Comparison of ENCODE assay signal across 8 cellular contexts in the genomic region with DNA sequence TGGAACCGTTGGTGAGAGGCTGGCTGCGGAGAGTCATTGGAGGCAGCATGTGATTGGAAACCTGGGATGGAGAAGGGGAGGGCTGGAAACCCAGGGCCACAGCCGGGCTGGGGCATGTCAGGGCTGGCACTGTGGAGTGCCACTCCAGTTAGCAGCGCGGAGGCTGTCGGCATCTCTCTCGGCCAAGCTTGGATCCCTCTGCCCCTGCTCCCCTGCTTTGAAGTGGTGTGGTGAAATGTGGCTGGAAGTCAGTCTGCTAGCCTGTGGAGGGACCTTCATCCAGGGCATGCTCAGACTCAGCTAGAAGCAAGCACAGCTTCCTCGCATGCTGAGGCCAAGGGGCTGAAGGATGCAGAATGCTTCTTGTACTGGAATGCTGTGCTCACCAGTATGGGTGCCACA. TPM values are rescaled to one million over a fixed set of nuclear protein-coding genes. Genes with fewer than 3 reads are reported as not detected.
DNase-seq lines count a peak whose midpoint lies in the region; ATAC-seq lines count a peak whose summit lies in the region.
"Had no signal": no experiment of that assay in that cellular context is flagged by ENCODE, and none has a peak within 500 bp of the region (broad histone marks: within the 10 kb centered on the region; RNA-seq: fewer than 3 reads in every experiment).

No MANE protein-coding gene starts in this region.

- no CpG with 5 or more reads among the region's 8 CpGs for WGBS in mesendoderm (ENCODE audit: extremely low coverage, insufficient coverage, low lambda C conversion rate)

- H3K56ac ChIP-seq in mesendoderm (ENCODE audit: low read length): no peak overlapping the region

- H3K27ac ChIP-seq in temporal lobe (ENCODE audit: low read depth, low read length) (peak overlapping the region; percentile 47), mesendoderm (ENCODE audit: low read depth, low read length) (no peak overlapping the region)

- DNase-seq in HPDE6-E6E7 (ENCODE audit: extremely low spot score) (peak; percentile 78), SW480 (ENCODE audit: low spot score) (peak; percentile 77), left cardiac atrium (peak; percentile 70), NOMO-1 treated with DMSO at 0.1 percent for 48 hours (lab: John Stamatoyannopoulos, UW; ENCODE audit: unreplicated experiment) (no peak), mesendoderm (no peak)
- DNase-seq: activated T-cell treated with anti-CD3 and anti-CD28 coated beads, Interleukin-2, amount 50 U/mL, for 72 hours had no signal

- H2AK5ac ChIP-seq in mesendoderm (ENCODE audit: low read length): no peak overlapping the region

- H3K79me2 ChIP-seq in mesendoderm (ENCODE audit: control insufficient read depth, insufficient read depth, low read length): no peaks in the 10 kb centered on the region

- no peak overlapping the region for H2BK5ac ChIP-seq in mesendoderm (ENCODE audit: low read length)

- H3K36me3 ChIP-seq in mesendoderm (ENCODE audit: control insufficient read depth, insufficient read depth, low read length): no peaks in the 10 kb centered on the region

- no peak overlapping the region for H4K5ac ChIP-seq in mesendoderm (ENCODE audit: low read length)

- no peak overlapping the region for H3K4ac ChIP-seq in mesendoderm (ENCODE audit: low read depth, low read length)

- H3K4me2 ChIP-seq in mesendoderm (ENCODE audit: low read length): no peak overlapping the region

- no peak overlapping the region for H3K23ac ChIP-seq in mesendoderm (ENCODE audit: low read length)

- H3K27me3 ChIP-seq in mesendoderm (ENCODE audit: insufficient read depth, low read length, poor library complexity): no peaks in the 10 kb centered on the region

- no peaks in the 10 kb centered on the region for H3K79me1 ChIP-seq in mesendoderm (ENCODE audit: low read length)

- H2BK120ac ChIP-seq in mesendoderm (ENCODE audit: low read depth, low read length): no peak overlapping the region

- H2BK15ac ChIP-seq in mesendoderm (replicated peaks; ENCODE audit: low read depth): no peak overlapping the region

- intact Hi-C loops in left cardiac atrium (cut with DNase I): no loop called here

- H3K9ac ChIP-seq in mesendoderm (ENCODE audit: low read length): no peak overlapping the region

- H3K4me1 ChIP-seq in mesendoderm (ENCODE audit: control insufficient read depth, low read depth, low read length): no peaks in the 10 kb centered on the region

- H3K18ac ChIP-seq in mesendoderm (ENCODE audit: low read length): no peak overlapping the region

- ATAC-seq in left cardiac atrium: peak; percentile 70 to 88
- no peak for ATAC-seq in GM18861 (IDR thresholded peaks at IDR 0.05; ENCODE audit: unreplicated experiment)
- ATAC-seq: activated T-cell treated with anti-CD3 and anti-CD28 coated beads, Interleukin-2, amount 50 U/mL, for 72 hours had no signal

- no peak overlapping the region for H3K4me3 ChIP-seq in mesendoderm (ENCODE audit: low read length)

- H4K8ac ChIP-seq in mesendoderm (ENCODE audit: low read depth, low read length): no peak overlapping the region

RNA-seq across cellular contexts. Expression of a gene that starts 13.5 kb away (rescaled TPM):
- total RNA-seq in left cardiac atrium (10 to 100 TPM; 37.8 to 47.7 TPM), temporal lobe (9.3 TPM)
- polyA plus RNA-seq in mesendoderm (2013, experiment 1 of 2): 6.7 TPM
- 6.6 TPM for polyA plus RNA-seq in mesendoderm (2013, experiment 2 of 2)

Comparison
In these comparisons a context has a peak if more than half of its experiments do, and no peak if none do; other contexts are left out.
1. DNase-seq: peak in HPDE6-E6E7 (single experiment), SW480 (single experiment) and left cardiac atrium (single experiment); none in NOMO-1 treated with DMSO at 0.1 percent for 48 hours (single experiment) and mesendoderm (single experiment).